In genomic region chr4:104128850-104129213, GRCh38 we compare ENCODE assay signal across 10 cellular contexts.
DNase-seq lines count a peak whose midpoint lies in the region; ATAC-seq, FAIRE-seq and TF ChIP-seq lines count a peak whose summit lies in the region.
"Had no signal": no experiment of that assay in that cellular context is flagged by ENCODE, and none has a peak within 500 bp of the region (broad histone marks: within the 10 kb centered on the region; RNA-seq: fewer than 3 reads in every experiment).

No MANE protein-coding gene starts in this region.

- H3K4me3 ChIP-seq in small intestine (ENCODE audit: low read depth in 1 of 2, low read length in 2 of 2) (no peak overlapping the region), Peyer's patch (no peak overlapping the region)
- H3K4me3 ChIP-seq: esophagus squamous epithelium, HAP-1 had no signal

- no peak for FAIRE-seq in small intestine (lab: Jason Lieb, UNC)

- H3K27ac ChIP-seq in small intestine (ENCODE audit: low read depth in 1 of 2, low read length in 1 of 2) (no peak overlapping the region), Peyer's patch (no peak overlapping the region)
- H3K27ac ChIP-seq: esophagus squamous epithelium had no signal

- peak in 1 of 6 experiments; percentile 34 for TF ChIP-seq CTCF in Peyer's patch (IDR thresholded peaks at IDR 0.05)

- no peaks in the 10 kb centered on the region for H3K4me1 ChIP-seq in small intestine (ENCODE audit: control insufficient read depth in 2 of 2, insufficient read depth in 1 of 2, low read depth in 1 of 2, low read length in 1 of 2)
- no peaks in the 10 kb centered on the region for H3K4me1 ChIP-seq in Peyer's patch
- H3K4me1 ChIP-seq: esophagus squamous epithelium, HAP-1 had no signal

- ATAC-seq in GM19395 (IDR thresholded peaks at IDR 0.05; ENCODE audit: unreplicated experiment) (peak; percentile 74), HG03469 (IDR thresholded peaks at IDR 0.05; ENCODE audit: unreplicated experiment) (peak; percentile 52), GM18519 (IDR thresholded peaks at IDR 0.05; ENCODE audit: low FRiP score, unreplicated experiment) (no peak)

- no peaks in the 10 kb centered on the region for H3K27me3 ChIP-seq in small intestine (ENCODE audit: control insufficient read depth in 2 of 2, insufficient read depth in 2 of 2, low read length in 2 of 2)
- H3K27me3 ChIP-seq in Peyer's patch = no peaks in the 10 kb centered on the region
- H3K27me3 ChIP-seq: esophagus squamous epithelium had no signal

- no peak for TF ChIP-seq POLR2A in Peyer's patch (IDR thresholded peaks at IDR 0.05)

- DNase-seq in glomerular visceral epithelial cell (ENCODE audit: extremely low spot score) (peak; percentile 70), small intestine (peak; percentile 30), Peyer's patch (no peak), NCI-H226 (no peak)
- DNase-seq: activated CD4-positive, alpha-beta T cell treated with anti-CD3 and anti-CD28 coated beads for 4 hours; esophagus squamous epithelium had no signal

- no peaks in the 10 kb centered on the region for H3K9me3 ChIP-seq in small intestine (ENCODE audit: control insufficient read depth, low read depth)
- no peaks in the 10 kb centered on the region for H3K9me3 ChIP-seq in Peyer's patch
- H3K9me3 ChIP-seq: esophagus squamous epithelium, HAP-1 had no signal

- H3K36me3 ChIP-seq in small intestine (ENCODE audit: control insufficient read depth in 2 of 2, insufficient read depth in 2 of 2, low read length in 2 of 2) = no peaks in the 10 kb centered on the region
- H3K36me3 ChIP-seq in Peyer's patch = no peaks in the 10 kb centered on the region
- H3K36me3 ChIP-seq: esophagus squamous epithelium, HAP-1 had no signal

Comparison
In these comparisons a context has a peak if more than half of its experiments do, and no peak if none do; other contexts are left out.
1. DNase-seq: peak in glomerular visceral epithelial cell (single experiment) and small intestine (single experiment); none in Peyer's patch (0 of 3) and NCI-H226 (single experiment).